In genomic region chr7:156650042-156650441, GRCh38 we compare ENCODE assay signal across 9 cellular contexts. TPM values are rescaled to one million over a fixed set of nuclear protein-coding genes. Genes with fewer than 3 reads are reported as not detected.
A peak's percentile ranks its signal among the peaks of the same experiment; 100 is the strongest.
DNase-seq lines count a peak whose midpoint lies in the region; ATAC-seq and TF ChIP-seq lines count a peak whose summit lies in the region.
"Had no signal": no experiment of that assay in that cellular context is flagged by ENCODE, and none has a peak within 500 bp of the region (broad histone marks: within the 10 kb centered on the region; RNA-seq: fewer than 3 reads in every experiment).

No MANE protein-coding gene starts in this region.

- intact Hi-C loops in left colon (cut with DNase I, micrococcal nuclease) (no loop called here), lower leg skin (cut with DNase I; ENCODE audit: low total_unique reads) (no loop called here)

- H3K27ac ChIP-seq in substantia nigra (ENCODE audit: low read depth, low read length, poor library complexity, severe bottlenecking), result no peak overlapping the region
- H3K27ac ChIP-seq: adrenal gland had no signal

- H3K4me1 ChIP-seq in BE2C, result no peaks in the 10 kb centered on the region
- H3K4me1 ChIP-seq: adrenal gland had no signal

- WGBS in lower leg skin, 2 donors, result 62 to 68% methylated on average over 9 of the region's 9 CpGs

- H3K9me3 ChIP-seq in BE2C, result no peaks in the 10 kb centered on the region
- H3K9me3 ChIP-seq: adrenal gland had no signal

- H3K27me3 ChIP-seq in BE2C (no peaks in the 10 kb centered on the region), H7 (ENCODE audit: control insufficient read depth, insufficient read depth, low read length) (no peaks in the 10 kb centered on the region)
- H3K27me3 ChIP-seq: adrenal gland had no signal

- TF ChIP-seq POLR2A in lower leg skin (IDR thresholded peaks at IDR 0.05), result no peak

- H3K4me3 ChIP-seq in BE2C (ENCODE audit: low read depth, low read length) (no peak overlapping the region), H7 (ENCODE audit: insufficient read depth, low read depth, low read length) (no peak overlapping the region), WI38 (ENCODE audit: low read depth, low read length) (no peak overlapping the region), lower leg skin (ENCODE audit: low read depth, poor library complexity, severe bottlenecking) (no peak overlapping the region)
- H3K4me3 ChIP-seq: adrenal gland had no signal

- peak; percentile 70 for TF ChIP-seq CTCF in BE2C (IDR thresholded peaks at IDR 0.05; ENCODE audit: low read depth, low read length)
- peak; percentile 39 for TF ChIP-seq CTCF in WI38 (IDR thresholded peaks at IDR 0.05; ENCODE audit: low read depth, low read length)
- TF ChIP-seq CTCF in lower leg skin (IDR thresholded peaks at IDR 0.05), result no peak

- ATAC-seq in left colon, result peak; percentile 99

- DNase-seq in BE2C, result peak; percentile 69
- DNase-seq in H7, result peak; percentile 78
- peak; percentile 55 for DNase-seq in left colon
- no peak for DNase-seq in substantia nigra (lab: John Stamatoyannopoulos, UW)
- no peak for DNase-seq in T-helper 9 cell
- no peak for DNase-seq in islet precursor cell
- DNase-seq in lower leg skin (ENCODE audit: low spot score in 2 of 2), result no peak

- no peaks in the 10 kb centered on the region for H3K36me3 ChIP-seq in BE2C
- H3K36me3 ChIP-seq in H7 (replicated peaks; ENCODE audit: control insufficient read depth, insufficient read depth, low read length), result no peaks in the 10 kb centered on the region
- H3K36me3 ChIP-seq: adrenal gland had no signal

RNA-seq across cellular contexts. Expression of gene RNF32, which starts 9.5 kb away (rescaled TPM):
- polyA plus RNA-seq in BE2C (2012; ENCODE audit: insufficient read depth, insufficient read length, low read depth), result 3.0 TPM
- total RNA-seq in H7 (2014; rRNA removed; shearing (Covaris generic)), result 1.0 and 1.1 TPM in 2 replicates
- total RNA-seq in left colon, result 1 to 10 TPM; 2.8 to 3.6 TPM
- total RNA-seq in lower leg skin, result 1 to 10 TPM in 2 of 4 donors, under 1 TPM in 2; 0.30 to 4.2 (median 1.5) TPM

Comparison
In these comparisons a context has a peak if more than half of its experiments do, and no peak if none do; other contexts are left out.
1. DNase-seq: peak in BE2C (single experiment), H7 (single experiment) and left colon (2 of 2); none in substantia nigra (0 of 49), T-helper 9 cell (single experiment), islet precursor cell (single experiment) and lower leg skin (0 of 2).
2. CTCF ChIP-seq: peak in BE2C (single experiment) and WI38 (single experiment); none in lower leg skin (0 of 3).